In genomic region chr7:130918129-130919052, GRCh38 we compare ENCODE assay signal across 11 cellular contexts.
A peak's percentile ranks its signal among the peaks of the same experiment; 100 is the strongest.
DNase-seq lines count a peak whose midpoint lies in the region; FAIRE-seq and TF ChIP-seq lines count a peak whose summit lies in the region.
"Had no signal": no experiment of that assay in that cellular context is flagged by ENCODE, and none has a peak within 500 bp of the region (broad histone marks: within the 10 kb centered on the region; RNA-seq: fewer than 3 reads in every experiment).

No MANE protein-coding gene starts in this region.

- H3K9ac ChIP-seq in astrocyte (ENCODE audit: low read length) = peak overlapping the region; percentile 97
- peak overlapping the region; percentile 58 for H3K9ac ChIP-seq in mucosa of stomach (ENCODE audit: low read length)

- no peak overlapping the region for H3K4me3 Mint-ChIP-seq in astrocyte (ENCODE audit: unreplicated experiment)
- H3K4me3 Mint-ChIP-seq in type B pancreatic cell = no peak overlapping the region

- POLR2A ChIA-PET in A673 (lab: Charles Lee; ENCODE audit: low non-redundant PET) = no interaction called here

- CTCF ChIA-PET in A673 (lab: Charles Lee) = interaction anchor here (1.0 kb wide), 1 partner anchor 21 kb away, joined by 6 read pairs; no protein-coding TSS in a partner anchor

- H3K4me1 ChIP-seq in A673 (ENCODE audit: insufficient read depth, low read length, poor library complexity, severe bottlenecking) (peaks cover 93% of the 10 kb centered on the region), astrocyte (ENCODE audit: insufficient read depth, low read length) (peaks cover 92% of the 10 kb centered on the region), mucosa of stomach (ENCODE audit: control insufficient read depth, insufficient read depth, low read length) (peaks cover 74% of the 10 kb centered on the region)

- H3K4me1 Mint-ChIP-seq in astrocyte (ENCODE audit: low read depth, unreplicated experiment) = peaks cover 75% of the 10 kb centered on the region
- H3K4me1 Mint-ChIP-seq in type B pancreatic cell (ENCODE audit: unreplicated experiment) = peaks cover 22% of the 10 kb centered on the region

- no peak for FAIRE-seq in astrocyte (lab: Jason Lieb, UNC)

- intact Hi-C loops in A673 (cut with micrococcal nuclease; ENCODE audit: unreplicated experiment) = no loop called here

- H2AFZ ChIP-seq in astrocyte (ENCODE audit: low read depth, low read length) = no peak overlapping the region

- TF ChIP-seq CTCF in A673 (conservative IDR thresholded peaks at IDR 0.05; ENCODE audit: low read depth, low read length) (no peak), astrocyte (IDR thresholded peaks at IDR 0.05; ENCODE audit: insufficient read depth, low read depth, low read length) (no peak), type B pancreatic cell (conservative IDR thresholded peaks at IDR 0.05) (no peak)

- peaks cover 92% of the 10 kb centered on the region for H3K79me2 ChIP-seq in astrocyte (ENCODE audit: insufficient read depth, low read length)

- H3K9me3 Mint-ChIP-seq in astrocyte (ENCODE audit: unreplicated experiment) = no peaks in the 10 kb centered on the region
- no peaks in the 10 kb centered on the region for H3K9me3 Mint-ChIP-seq in type B pancreatic cell

- H3K9me3 ChIP-seq in A673 (ENCODE audit: low read depth, low read length, poor library complexity, severe bottlenecking) (no peaks in the 10 kb centered on the region), astrocyte (ENCODE audit: insufficient read depth, low read depth, low read length) (no peaks in the 10 kb centered on the region), mucosa of stomach (ENCODE audit: control insufficient read depth, low read length) (no peaks in the 10 kb centered on the region)
- H3K9me3 ChIP-seq: uterus had no signal

- H3K27me3 ChIP-seq in A673 (replicated peaks; ENCODE audit: insufficient read depth, low read depth, low read length, poor library complexity) (no peaks in the 10 kb centered on the region), astrocyte (ENCODE audit: insufficient read depth, low read length) (no peaks in the 10 kb centered on the region), mucosa of stomach (ENCODE audit: control insufficient read depth, insufficient read depth, low read length) (no peaks in the 10 kb centered on the region)
- H3K27me3 ChIP-seq: uterus had no signal

- peak overlapping the region; percentile 70 for H3K27ac Mint-ChIP-seq in astrocyte (ENCODE audit: unreplicated experiment)
- H3K27ac Mint-ChIP-seq in type B pancreatic cell = no peak overlapping the region

- peak overlapping the region; percentile 73 for H3K4me2 ChIP-seq in astrocyte (ENCODE audit: low read length)

- no peaks in the 10 kb centered on the region for H3K27me3 Mint-ChIP-seq in astrocyte (ENCODE audit: low read depth, unreplicated experiment)
- H3K27me3 Mint-ChIP-seq in type B pancreatic cell = peaks cover 8% of the 10 kb centered on the region

- H3K36me3 ChIP-seq in A673 (ENCODE audit: insufficient read depth, low read length, poor library complexity, severe bottlenecking) = peaks cover 20% of the 10 kb centered on the region
- no peaks in the 10 kb centered on the region for H3K36me3 ChIP-seq in astrocyte (ENCODE audit: insufficient read depth, low read length)
- H3K36me3 ChIP-seq in mucosa of stomach (ENCODE audit: control insufficient read depth, insufficient read depth, low read length) = no peaks in the 10 kb centered on the region
- H3K36me3 ChIP-seq: uterus had no signal

- peak overlapping the region; percentile 94 for H3K27ac ChIP-seq in A673 (ENCODE audit: low read depth, low read length, poor library complexity, severe bottlenecking)
- H3K27ac ChIP-seq in astrocyte (ENCODE audit: low read depth, low read length) = peak overlapping the region; percentile 99

- DNase-seq in A673 (ENCODE audit: low spot score) = peak; percentile 15
- DNase-seq in HT-29 (ENCODE audit: low spot score) = peak; percentile 81
- DNase-seq in astrocyte (ENCODE audit: low read depth) = no peak
- DNase-seq in islet precursor cell = no peak
- DNase-seq in type B pancreatic cell (ENCODE audit: extremely low spot score, unreplicated experiment) = no peak
- DNase-seq in NCI-H446 treated with DMSO at 0.1 percent for 48 hours (lab: John Stamatoyannopoulos, UW) = no peak
- DNase-seq in NCI-H510A treated with DMSO at 0.1 percent for 48 hours (lab: John Stamatoyannopoulos, UW) = no peak
- DNase-seq: DMS 273 treated with DMSO at 0.1 percent for 48 hours, NCI-H524 treated with DMSO at 0.1 percent for 48 hours, uterus had no signal

- H3K4me3 ChIP-seq in A673 (ENCODE audit: low read depth, low read length, poor library complexity, severe bottlenecking) (peak overlapping the region; percentile 16), astrocyte (ENCODE audit: insufficient read depth, low read depth, low read length) (no peak overlapping the region), mucosa of stomach (ENCODE audit: low read length) (no peak overlapping the region)
- H3K4me3 ChIP-seq: uterus had no signal

- H4K20me1 ChIP-seq in astrocyte (ENCODE audit: insufficient read depth, low read length) = no peaks in the 10 kb centered on the region

- H3K36me3 Mint-ChIP-seq in astrocyte (ENCODE audit: low read depth, unreplicated experiment) = peaks cover 7% of the 10 kb centered on the region
- no peaks in the 10 kb centered on the region for H3K36me3 Mint-ChIP-seq in type B pancreatic cell

- BruUV-seq in A673 (replicated peaks; lab: Mats Ljungman, UMichigan) = TSS peak; percentile 19

Comparison
In these comparisons a context has a peak if more than half of its experiments do, and no peak if none do; other contexts are left out.
1. DNase-seq: peak in A673 (single experiment) and HT-29 (single experiment); none in astrocyte (single experiment), islet precursor cell (single experiment), type B pancreatic cell (single experiment), NCI-H446 treated with DMSO at 0.1 percent for 48 hours (single experiment) and NCI-H510A treated with DMSO at 0.1 percent for 48 hours (single experiment).